10 cellular contexts compared by ENCODE assay signal in the genomic region with DNA sequence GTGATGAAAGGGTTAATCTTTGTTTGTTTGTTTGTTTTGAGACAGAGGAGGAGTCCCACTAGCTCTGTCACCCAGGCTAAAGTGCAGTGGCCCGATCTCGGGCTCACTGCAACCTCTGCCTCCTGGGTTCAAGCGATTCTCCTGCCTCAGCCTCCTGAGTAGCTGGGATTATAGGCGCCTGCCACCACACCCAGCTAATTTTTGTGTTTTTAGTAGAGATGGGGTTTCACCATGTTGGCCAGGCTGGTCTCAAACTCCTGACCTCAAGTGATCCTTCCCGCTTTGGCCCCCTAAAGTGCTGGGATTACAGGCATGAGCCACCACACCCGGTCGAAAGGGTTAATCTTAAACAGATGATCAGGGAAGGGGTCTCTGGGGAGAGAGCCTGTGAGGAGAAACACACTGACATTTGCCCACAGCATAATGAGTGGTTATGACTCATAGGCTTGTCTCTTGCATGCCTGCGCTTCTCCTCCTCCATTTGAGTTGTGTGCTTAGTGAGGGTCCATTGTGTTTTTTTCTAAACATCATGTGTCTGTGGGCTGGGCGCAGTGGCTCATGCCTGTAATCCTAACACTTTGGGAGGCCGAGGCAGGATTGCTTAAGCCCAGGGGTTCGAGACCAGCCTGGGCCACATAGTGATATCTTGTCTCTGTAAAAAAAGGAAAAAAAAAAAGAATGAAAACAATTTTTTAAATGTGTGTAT. TPM values are rescaled to one million over a fixed set of nuclear protein-coding genes. Genes with fewer than 3 reads are reported as not detected.
DNase-seq lines count a peak whose midpoint lies in the region; ATAC-seq, FAIRE-seq and TF ChIP-seq lines count a peak whose summit lies in the region.
"Not testable (repeated sequence)": the region's sequence is repeated elsewhere in the genome, so short reads cannot be mapped to it uniquely, and the experiment has no call there.
"Had no signal": no experiment of that assay in that cellular context is flagged by ENCODE, and none has a peak within 500 bp of the region (broad histone marks: within the 10 kb centered on the region; RNA-seq: fewer than 3 reads in every experiment).

No MANE protein-coding gene starts in this region.

- TF ChIP-seq POLR2A in tibial nerve (IDR thresholded peaks at IDR 0.05): not testable (repeated sequence)

- H3K79me2 ChIP-seq in astrocyte (ENCODE audit: insufficient read depth, low read length): peaks cover 14% of the 10 kb centered on the region

- not testable (repeated sequence) for H3K4me1 ChIP-seq in astrocyte (ENCODE audit: insufficient read depth, low read length)
- H3K4me1 ChIP-seq in tibial nerve: peaks cover 0 to 22% (median 14%) of the 10 kb centered on the region in 4 donors

- H3K27ac ChIP-seq in astrocyte (ENCODE audit: low read depth, low read length): peak overlapping the region; percentile 43
- H3K27ac ChIP-seq in tibial nerve: peak overlapping the region in 3 of 4 donors; percentile 40 to 97 (median 95)

- peak overlapping the region; percentile 94 for H3K27ac Mint-ChIP-seq in astrocyte (ENCODE audit: unreplicated experiment)
- H3K27ac Mint-ChIP-seq in natural killer cell treated with Interleukin-12 subunit alpha and Interleukin-12 subunit beta and Interleukin-15 and Interleukin-18, amount 100 ng/mL, for 72 hours: not testable (repeated sequence)

- WGBS in tibial nerve, 2 donors: 35 to 46% methylated on average over 11 of the region's 11 CpGs

- H3K9ac ChIP-seq in astrocyte (ENCODE audit: low read length): not testable (repeated sequence)

- H3K9me3 Mint-ChIP-seq in astrocyte (ENCODE audit: unreplicated experiment); natural killer cell treated with Interleukin-12 subunit alpha and Interleukin-12 subunit beta and Interleukin-15 and Interleukin-18, amount 100 ng/mL, for 72 hours: not testable (repeated sequence)

- not testable (repeated sequence) for H3K9me3 ChIP-seq in astrocyte (ENCODE audit: insufficient read depth, low read depth, low read length); tibial nerve

- FAIRE-seq in astrocyte (lab: Jason Lieb, UNC): peak; percentile 59

- H3K4me3 ChIP-seq in astrocyte (ENCODE audit: insufficient read depth, low read depth, low read length); tibial nerve: not testable (repeated sequence)

- H4K20me1 ChIP-seq in astrocyte (ENCODE audit: insufficient read depth, low read length): not testable (repeated sequence)

- H3K27me3 Mint-ChIP-seq in astrocyte (ENCODE audit: low read depth, unreplicated experiment); natural killer cell treated with Interleukin-12 subunit alpha and Interleukin-12 subunit beta and Interleukin-15 and Interleukin-18, amount 100 ng/mL, for 72 hours: not testable (repeated sequence)

- not testable (repeated sequence) for H3K36me3 ChIP-seq in astrocyte (ENCODE audit: insufficient read depth, low read length); tibial nerve

- TF ChIP-seq EP300 in tibial nerve (IDR thresholded peaks at IDR 0.05): peak in 1 of 2 donors; percentile 31

- H3K27me3 ChIP-seq in astrocyte (ENCODE audit: insufficient read depth, low read length); tibial nerve: not testable (repeated sequence)

- not testable (repeated sequence) for ATAC-seq in natural killer cell treated with Interleukin-12 subunit alpha and Interleukin-12 subunit beta and Interleukin-15 and Interleukin-18, amount 100 ng/mL, for 72 hours

- not testable (repeated sequence) for TF ChIP-seq CTCF in astrocyte (IDR thresholded peaks at IDR 0.05; ENCODE audit: insufficient read depth, low read depth, low read length); tibial nerve (IDR thresholded peaks at IDR 0.05)

- H3K4me3 Mint-ChIP-seq in astrocyte (ENCODE audit: unreplicated experiment): peak overlapping the region; percentile 45
- H3K4me3 Mint-ChIP-seq in natural killer cell treated with Interleukin-12 subunit alpha and Interleukin-12 subunit beta and Interleukin-15 and Interleukin-18, amount 100 ng/mL, for 72 hours: peak overlapping the region; percentile 53

- peak overlapping the region; percentile 79 for H3K4me2 ChIP-seq in astrocyte (ENCODE audit: low read length)

- H2AFZ ChIP-seq in astrocyte (ENCODE audit: low read depth, low read length): not testable (repeated sequence)

- DNase-seq in COLO829 (ENCODE audit: low spot score): peak; percentile 84
- DNase-seq in HPDE6-E6E7 (ENCODE audit: extremely low spot score): peak; percentile 51
- peak; percentile 68 for DNase-seq in NCI-H2227 treated with DMSO at 0.1 percent for 48 hours (lab: John Stamatoyannopoulos, UW)
- DNase-seq in SW480 (ENCODE audit: low spot score): peak; percentile 84
- DNase-seq in astrocyte (ENCODE audit: low read depth): peak; percentile 97
- peak; percentile 100 for DNase-seq in fibroblast of peridontal ligament (ENCODE audit: extremely low read depth)
- not testable (repeated sequence) for DNase-seq in natural killer cell treated with Interleukin-12 subunit alpha and Interleukin-12 subunit beta and Interleukin-15 and Interleukin-18, amount 100 ng/mL, for 72 hours (ENCODE audit: low spot score)
- DNase-seq in tibial nerve (ENCODE audit: low spot score in 2 of 2): peak in 1 of 2 donors; percentile 30

- H3K36me3 Mint-ChIP-seq in astrocyte (ENCODE audit: low read depth, unreplicated experiment); natural killer cell treated with Interleukin-12 subunit alpha and Interleukin-12 subunit beta and Interleukin-15 and Interleukin-18, amount 100 ng/mL, for 72 hours: not testable (repeated sequence)

- H3K4me1 Mint-ChIP-seq in astrocyte (ENCODE audit: low read depth, unreplicated experiment): peaks cover 15% of the 10 kb centered on the region
- H3K4me1 Mint-ChIP-seq in natural killer cell treated with Interleukin-12 subunit alpha and Interleukin-12 subunit beta and Interleukin-15 and Interleukin-18, amount 100 ng/mL, for 72 hours (ENCODE audit: low read depth in 2 of 2): peaks cover 16 to 22% of the 10 kb centered on the region in 2 donors

RNA-seq across cellular contexts. Expression of a gene that starts 1.8 kb away (rescaled TPM):
- total RNA-seq in astrocyte (10.9 and 11.3 TPM in 2 replicates), tibial nerve (10 to 100 TPM; 18.4 to 40.2 (median 37.3) TPM)
- total RNA-seq in natural killer cell treated with Interleukin-12 subunit alpha and Interleukin-12 subunit beta and Interleukin-15 and Interleukin-18, amount 100 ng/mL, for 72 hours: 1 to 10 TPM; 6.5 to 9.0 TPM

RNA-seq across cellular contexts. Expression of a gene that starts 13.4 kb away (rescaled TPM):
- 0.34 and 0.64 TPM in 2 replicates for total RNA-seq in astrocyte
- under 1 TPM in 1 of 2 donors, not detected in 1; 0.43 TPM for total RNA-seq in natural killer cell treated with Interleukin-12 subunit alpha and Interleukin-12 subunit beta and Interleukin-15 and Interleukin-18, amount 100 ng/mL, for 72 hours
- total RNA-seq in tibial nerve: 1 to 10 TPM; 2.6 to 9.6 (median 5.3) TPM
- total RNA-seq: HT-29 had no signal

RNA-seq across cellular contexts. Expression of a gene that starts 18.7 kb away (rescaled TPM):
- total RNA-seq in astrocyte (not detected in 2 replicates), tibial nerve (not detected)
- total RNA-seq in natural killer cell treated with Interleukin-12 subunit alpha and Interleukin-12 subunit beta and Interleukin-15 and Interleukin-18, amount 100 ng/mL, for 72 hours: not detected
- total RNA-seq: HT-29, Peyer's patch had no signal
